In the genomic region with DNA sequence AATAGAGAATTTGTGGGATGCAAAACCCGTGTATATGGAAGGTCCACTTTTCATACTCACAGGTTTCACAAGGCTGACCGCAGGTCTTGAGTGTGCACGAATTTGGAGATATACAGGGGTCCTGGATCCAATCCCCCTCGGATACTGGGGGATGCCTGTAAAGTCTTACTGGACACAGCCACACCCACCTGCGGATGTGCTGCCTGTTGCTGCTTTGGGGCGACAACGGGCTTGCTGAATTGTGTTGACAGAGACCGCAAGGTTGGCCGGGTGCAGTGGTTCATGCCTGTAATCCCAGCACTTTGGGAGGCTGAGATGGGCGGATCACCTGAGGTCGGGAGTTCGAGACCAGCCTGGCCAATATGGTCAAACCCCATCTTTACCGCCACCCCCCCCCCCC, we compare ENCODE assay signal across 3 cellular contexts.
"Had no signal": no experiment of that assay in that cellular context is flagged by ENCODE, and none has a peak within 500 bp of the region (broad histone marks: within the 10 kb centered on the region; RNA-seq: fewer than 3 reads in every experiment).

No MANE protein-coding gene starts in this region.

- ATAC-seq: GM12878 had no signal

- DNase-seq: GDM1, GF-D8 had no signal

- H3K4me3 ChIP-seq: GM12878 had no signal
